ENCODE assay signal across 8 cellular contexts in the genomic region with DNA sequence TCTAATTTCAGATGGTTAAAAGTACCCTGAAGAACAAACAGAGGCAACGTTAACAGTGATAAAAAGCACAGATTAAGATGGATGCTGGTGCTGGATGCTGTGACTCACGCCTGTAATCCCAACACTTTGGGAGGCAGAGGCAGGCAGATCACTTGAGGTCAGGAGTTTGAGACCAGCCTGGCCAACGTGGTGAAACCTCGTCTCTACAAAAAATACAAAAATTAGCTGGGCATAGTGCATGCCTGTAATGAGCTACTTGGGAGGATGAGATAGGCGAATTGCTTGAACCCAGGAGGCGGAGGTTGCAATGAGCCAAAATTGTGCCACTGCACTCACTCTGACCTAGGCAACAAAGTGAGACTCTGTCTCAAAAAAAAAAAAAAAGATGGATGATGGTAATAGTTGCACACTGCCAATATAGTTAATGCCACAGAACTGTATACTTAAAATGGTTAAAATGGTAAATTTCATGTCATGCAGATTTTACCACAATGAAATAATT. TPM values are rescaled to one million over a fixed set of nuclear protein-coding genes. Genes with fewer than 3 reads are reported as not detected.
DNase-seq lines count a peak whose midpoint lies in the region; ATAC-seq and TF ChIP-seq lines count a peak whose summit lies in the region.
"Not testable (repeated sequence)": the region's sequence is repeated elsewhere in the genome, so short reads cannot be mapped to it uniquely, and the experiment has no call there.

No MANE protein-coding gene starts in this region.

- H3K27me3 ChIP-seq in BJ (ENCODE audit: control insufficient read depth, insufficient read depth, low read length); colonic mucosa; left ventricle myocardium inferior (ENCODE audit: low read depth): not testable (repeated sequence)

- not testable (repeated sequence) for H3K9me3 Mint-ChIP-seq in activated T-helper 17 cell treated with anti-CD3 and anti-CD28 coated beads, Interleukin-2, amount 50 U/mL, for 72 hours; natural killer cell; stimulated activated naive CD8-positive, alpha-beta T cell treated with anti-CD3 and anti-CD28 coated beads, Interleukin-15, amount 100 ng/mL, for 72 hours

- peak overlapping the region; percentile 79 for H3K4me3 Mint-ChIP-seq in activated T-helper 17 cell treated with anti-CD3 and anti-CD28 coated beads, Interleukin-2, amount 50 U/mL, for 72 hours
- H3K4me3 Mint-ChIP-seq in natural killer cell, result peak overlapping the region; percentile 82
- not testable (repeated sequence) for H3K4me3 Mint-ChIP-seq in stimulated activated naive CD8-positive, alpha-beta T cell treated with anti-CD3 and anti-CD28 coated beads, Interleukin-15, amount 100 ng/mL, for 72 hours

- H3K9me3 ChIP-seq in colonic mucosa; left ventricle myocardium inferior (replicated peaks): not testable (repeated sequence)

- not testable (repeated sequence) for TF ChIP-seq CTCF in BJ (IDR thresholded peaks at IDR 0.05; ENCODE audit: insufficient read depth, low read depth, low read length); HFF-Myc (IDR thresholded peaks at IDR 0.05; ENCODE audit: low read depth, low read length, missing control alignments); colonic mucosa (IDR thresholded peaks at IDR 0.05); left ventricle myocardium inferior (IDR thresholded peaks at IDR 0.05; ENCODE audit: borderline replicate concordance); natural killer cell (IDR thresholded peaks at IDR 0.05)

- DNase-seq in BJ (ENCODE audit: low read depth); HFF-Myc (ENCODE audit: extremely low read depth, low read depth); colonic mucosa; left ventricle myocardium inferior; natural killer cell; stimulated activated naive CD8-positive, alpha-beta T cell treated with anti-CD3 and anti-CD28 coated beads, Interleukin-15, amount 100 ng/mL, for 72 hours: not testable (repeated sequence)
- peak; percentile 53 for DNase-seq in RPMI7951 (ENCODE audit: low read depth)

- peak overlapping the region; percentile 42; the same call in 1 of the 2 replicates for H3K4me3 ChIP-seq in BJ (ENCODE audit: low read depth, low read length)
- peak overlapping the region; percentile 41 for H3K4me3 ChIP-seq in HFF-Myc (replicated peaks; ENCODE audit: low read depth, low read length)
- H3K4me3 ChIP-seq in colonic mucosa, result not testable (repeated sequence)
- peak overlapping the region; percentile 59 for H3K4me3 ChIP-seq in left ventricle myocardium inferior

- CTCF ChIA-PET in BJ (lab: Yijun Ruan, JAX), result not testable (repeated sequence)

- H3K27me3 Mint-ChIP-seq in activated T-helper 17 cell treated with anti-CD3 and anti-CD28 coated beads, Interleukin-2, amount 50 U/mL, for 72 hours; natural killer cell (ENCODE audit: low read depth in 2 of 2); stimulated activated naive CD8-positive, alpha-beta T cell treated with anti-CD3 and anti-CD28 coated beads, Interleukin-15, amount 100 ng/mL, for 72 hours: not testable (repeated sequence)

- H3K9ac ChIP-seq in colonic mucosa (ENCODE audit: low read depth in 2 of 2, low read length in 2 of 2), result peak overlapping the region in 1 of 2 donors; percentile 90

- POLR2A ChIA-PET in BJ (lab: Charles Lee), result interaction anchor here (0.6 to 0.8 kb wide), 2 partner anchors 30 to 135 kb away, joined by 6 read pairs; no protein-coding TSS in a partner anchor

- H3K27ac ChIP-seq in colonic mucosa (peak overlapping the region; percentile 94), left ventricle myocardium inferior (replicated peaks) (peak overlapping the region; percentile 92)

- peaks cover 36% of the 10 kb centered on the region for H3K4me1 Mint-ChIP-seq in activated T-helper 17 cell treated with anti-CD3 and anti-CD28 coated beads, Interleukin-2, amount 50 U/mL, for 72 hours
- H3K4me1 Mint-ChIP-seq in natural killer cell, result peaks cover 39% of the 10 kb centered on the region in 2 donors
- H3K4me1 Mint-ChIP-seq in stimulated activated naive CD8-positive, alpha-beta T cell treated with anti-CD3 and anti-CD28 coated beads, Interleukin-15, amount 100 ng/mL, for 72 hours, result peaks cover 53% of the 10 kb centered on the region

- intact Hi-C loops in colonic mucosa (cut with DNase I); left ventricle myocardium inferior (cut with micrococcal nuclease): not testable (repeated sequence)
- intact Hi-C loops in natural killer cell (cut with micrococcal nuclease), result loop anchor here (2.0 kb wide), 2 partner anchors 13 to 39 kb away; a partner anchor contains a TSS

- H3K4me1 ChIP-seq in colonic mucosa (peaks cover 23% of the 10 kb centered on the region), left ventricle myocardium inferior (peaks cover 74% of the 10 kb centered on the region)

- H3K27ac Mint-ChIP-seq in activated T-helper 17 cell treated with anti-CD3 and anti-CD28 coated beads, Interleukin-2, amount 50 U/mL, for 72 hours, result peak overlapping the region; percentile 83
- peak overlapping the region; percentile 88 to 91 for H3K27ac Mint-ChIP-seq in natural killer cell
- H3K27ac Mint-ChIP-seq in stimulated activated naive CD8-positive, alpha-beta T cell treated with anti-CD3 and anti-CD28 coated beads, Interleukin-15, amount 100 ng/mL, for 72 hours, result peak overlapping the region; percentile 57 to 90

- not testable (repeated sequence) for ATAC-seq in activated T-helper 17 cell treated with anti-CD3 and anti-CD28 coated beads, Interleukin-2, amount 50 U/mL, for 72 hours (replicated peaks); stimulated activated naive CD8-positive, alpha-beta T cell treated with anti-CD3 and anti-CD28 coated beads, Interleukin-15, amount 100 ng/mL, for 72 hours
- ATAC-seq in natural killer cell, result peak in 1 of 3 donors; percentile 30

- H3K36me3 Mint-ChIP-seq in activated T-helper 17 cell treated with anti-CD3 and anti-CD28 coated beads, Interleukin-2, amount 50 U/mL, for 72 hours (ENCODE audit: low read depth), result peaks cover 18% of the 10 kb centered on the region
- not testable (repeated sequence) for H3K36me3 Mint-ChIP-seq in natural killer cell

- not testable (repeated sequence) for H3K36me3 ChIP-seq in BJ (ENCODE audit: control insufficient read depth, insufficient read depth, low read length); colonic mucosa
- H3K36me3 ChIP-seq in left ventricle myocardium inferior, result peaks cover 14% of the 10 kb centered on the region

RNA-seq across cellular contexts. Expression of a gene that starts 38.5 kb away (rescaled TPM):
- 37.5 and 50.2 TPM in 2 replicates for polyA plus RNA-seq in BJ (2011; rRNA removed)
- 40.4 and 53.2 TPM in 2 replicates for polyA minus RNA-seq in BJ (2011; rRNA and poly(A)+ RNA removed)
- total RNA-seq in RPMI7951 (2014; rRNA removed; shearing (Covaris generic)), result 33.9 and 36.8 TPM in 2 replicates
- 10 to 100 TPM; 58.2 to 65.8 TPM for total RNA-seq in activated T-helper 17 cell treated with anti-CD3 and anti-CD28 coated beads, Interleukin-2, amount 50 U/mL, for 72 hours
- total RNA-seq in colonic mucosa (10 to 100 TPM; 48.5 to 57.6 TPM), left ventricle myocardium inferior (132 TPM), natural killer cell (100 to 1,000 TPM in 1 of 3 donors, 10 to 100 TPM in 2; 91.2 to 101 (median 92.3) TPM)
